21 cellular contexts compared by ENCODE assay signal in genomic region chr1:213604477-213604876, GRCh38.
"Had no signal": no experiment of that assay in that cellular context is flagged by ENCODE, and none has a peak within 500 bp of the region (broad histone marks: within the 10 kb centered on the region; RNA-seq: fewer than 3 reads in every experiment).

No MANE protein-coding gene starts in this region.

- DNase-seq: Karpas-422, KG1, MG63, NCI-H1092, NCI-H1105 treated with DMSO at 0.1 percent for 48 hours, NCI-H1417 treated with DMSO at 0.1 percent for 48 hours, NCI-H146, NCI-H1694 treated with DMSO at 0.1 percent for 48 hours, NCI-H1930, NCI-H2081, NCI-H2107, NCI-H2227 treated with DMSO at 0.1 percent for 48 hours, NCI-H524 treated with DMSO at 0.1 percent for 48 hours, NCI-H69, NCI-H774, PC-3, SHP77, SJCRH30, T-helper 1 cell had no signal

- ATAC-seq: Panc1, PC-3, SK-N-SH treated with all-trans-retinoic acid at 6 μM for 48 hours had no signal
